13 cellular contexts compared by ENCODE assay signal in genomic region chr17:60817187-60817586, GRCh38.
DNase-seq lines count a peak whose midpoint lies in the region; ATAC-seq and TF ChIP-seq lines count a peak whose summit lies in the region.
"Had no signal": no experiment of that assay in that cellular context is flagged by ENCODE, and none has a peak within 500 bp of the region (broad histone marks: within the 10 kb centered on the region; RNA-seq: fewer than 3 reads in every experiment).

No MANE protein-coding gene starts in this region.

- TF ChIP-seq CTCF in RWPE2 (IDR thresholded peaks at IDR 0.05; ENCODE audit: poor library complexity, severe bottlenecking): no peak

- ATAC-seq in RWPE2 (ENCODE audit: low read depth) (peak; percentile 93), HG03521 (IDR thresholded peaks at IDR 0.05; ENCODE audit: unreplicated experiment) (no peak), HG02588 (IDR thresholded peaks at IDR 0.05; ENCODE audit: unreplicated experiment) (no peak)
- ATAC-seq: GM12878 had no signal

- H3K36me3 ChIP-seq in RWPE2 (ENCODE audit: low read depth): no peaks in the 10 kb centered on the region
- H3K36me3 ChIP-seq: HAP-1 had no signal

- H3K4me1 ChIP-seq in RWPE2 (ENCODE audit: insufficient read depth, poor library complexity, severe bottlenecking): peaks cover 3% of the 10 kb centered on the region

- DNase-seq in GM04504 (ENCODE audit: low read depth) (peak; percentile 76), RWPE2 (ENCODE audit: low spot score) (no peak), fibroblast of gingiva (ENCODE audit: low read depth) (peak; percentile 96), skeletal muscle cell (ENCODE audit: low read depth) (peak; percentile 84), NCI-H510A treated with DMSO at 0.1 percent for 48 hours (lab: John Stamatoyannopoulos, UW) (no peak), NCI-H1436 treated with DMSO at 0.1 percent for 48 hours (lab: John Stamatoyannopoulos, UW) (no peak)
- DNase-seq: effector CD4-positive, alpha-beta T cell; NCI-H2081; posterior cingulate gyrus had no signal

- no peaks in the 10 kb centered on the region for H3K9me3 ChIP-seq in RWPE2 (ENCODE audit: severe bottlenecking)
- H3K9me3 ChIP-seq: HAP-1 had no signal

- H3K4me3 ChIP-seq in RWPE2 (ENCODE audit: severe bottlenecking) (no peak overlapping the region), skeletal muscle cell (ENCODE audit: low read depth, low read length) (no peak overlapping the region)
- H3K4me3 ChIP-seq: GM12878, HAP-1 had no signal

- H3K27me3 ChIP-seq in RWPE2 (ENCODE audit: insufficient read depth, poor library complexity, severe bottlenecking): no peaks in the 10 kb centered on the region

- H3K27ac ChIP-seq in RWPE2 (ENCODE audit: poor library complexity, severe bottlenecking): no peak overlapping the region

Comparison
In these comparisons a context has a peak if more than half of its experiments do, and no peak if none do; other contexts are left out.
1. DNase-seq: peak in GM04504 (single experiment), fibroblast of gingiva (single experiment) and skeletal muscle cell (single experiment); none in RWPE2 (single experiment), NCI-H510A treated with DMSO at 0.1 percent for 48 hours (single experiment) and NCI-H1436 treated with DMSO at 0.1 percent for 48 hours (single experiment).